Comparison of ENCODE assay signal across 8 cellular contexts in genomic region chr13:82560889-82561288, GRCh38.
"Had no signal": no experiment of that assay in that cellular context is flagged by ENCODE, and none has a peak within 500 bp of the region (broad histone marks: within the 10 kb centered on the region; RNA-seq: fewer than 3 reads in every experiment).

No MANE protein-coding gene starts in this region.

- H2AFZ ChIP-seq: GM23248 had no signal

- H3K4me3 ChIP-seq: GM23248, HAP-1 had no signal

- DNase-seq: GM23248, GOT3, H7, HFFc6, KG1 had no signal

- H3K9ac ChIP-seq: GM23248 had no signal

- H3K36me3 ChIP-seq: HAP-1 had no signal

- H3K9me3 ChIP-seq: HAP-1 had no signal

- H3K27ac ChIP-seq: GM23248, HL-60 had no signal

- ATAC-seq: HCT116 had no signal

- H3K4me1 ChIP-seq: HAP-1 had no signal
